In the genomic region with DNA sequence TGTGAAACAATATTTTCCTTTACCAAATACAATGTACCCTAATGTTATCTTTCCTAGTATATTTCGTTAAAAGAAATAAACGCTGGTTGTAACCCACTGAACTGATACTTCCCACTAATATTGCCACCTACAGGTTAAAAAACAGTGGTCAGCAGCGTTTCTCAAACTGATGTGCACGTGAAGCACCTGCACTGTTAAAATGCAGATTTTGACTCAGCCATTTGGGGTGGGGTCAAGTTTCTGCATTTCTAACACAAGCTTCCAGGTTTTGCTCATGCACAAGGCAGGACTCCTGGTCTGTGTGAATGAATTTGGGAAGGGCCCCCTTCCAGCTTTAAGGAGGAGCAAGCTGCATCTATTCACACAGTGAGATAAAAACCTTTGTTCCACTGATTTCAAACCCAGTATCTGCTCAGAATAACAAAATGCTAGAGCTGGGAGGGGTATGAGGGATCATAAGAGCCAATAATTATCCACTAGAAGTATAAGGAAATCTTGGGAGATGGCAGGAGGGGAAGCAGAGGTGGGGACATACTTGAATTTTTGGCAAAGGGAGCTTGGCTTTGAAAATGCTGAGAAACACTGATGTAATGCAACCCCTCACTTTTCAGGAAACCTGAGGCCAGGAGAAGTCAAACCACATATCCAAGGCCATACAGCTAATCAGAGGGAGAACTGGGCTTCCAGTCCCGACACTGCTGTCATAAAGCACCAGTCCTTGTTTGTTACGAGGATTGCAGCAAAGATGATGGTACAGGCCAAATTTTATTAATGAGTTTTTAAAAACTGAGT, we compare ENCODE assay signal across 11 cellular contexts.
DNase-seq lines count a peak whose midpoint lies in the region; ATAC-seq and TF ChIP-seq lines count a peak whose summit lies in the region.
"Had no signal": no experiment of that assay in that cellular context is flagged by ENCODE, and none has a peak within 500 bp of the region (broad histone marks: within the 10 kb centered on the region; RNA-seq: fewer than 3 reads in every experiment).

No MANE protein-coding gene starts in this region.

- H3K4me1 ChIP-seq in DOHH2 (ENCODE audit: control insufficient read depth, low read length) (peaks cover 12% of the 10 kb centered on the region), RWPE2 (ENCODE audit: insufficient read depth, poor library complexity, severe bottlenecking) (peaks cover 91% of the 10 kb centered on the region), trophoblast cell (ENCODE audit: control insufficient read depth in 1 of 2, insufficient read depth in 2 of 2, low read length in 2 of 2) (peaks cover 18 to 23% of the 10 kb centered on the region in 2 experiments)

- H3K27ac ChIP-seq in DOHH2 (ENCODE audit: low read depth, low read length) (no peak overlapping the region), RWPE2 (ENCODE audit: poor library complexity, severe bottlenecking) (peak overlapping the region; percentile 93), trophoblast cell (ENCODE audit: low read depth, low read length) (no peak overlapping the region)

- H3F3A ChIP-seq in DOHH2 (ENCODE audit: control insufficient read depth, insufficient read depth), result no peaks in the 10 kb centered on the region

- no peak overlapping the region for H2AK5ac ChIP-seq in trophoblast cell (ENCODE audit: low read length)

- no CpG with 5 or more reads among the region's 6 CpGs for WGBS in trophoblast cell (ENCODE audit: extremely low coverage, insufficient coverage, insufficient read length)

- no peak overlapping the region for H4K91ac ChIP-seq in trophoblast cell (ENCODE audit: low read depth, low read length)

- no peak overlapping the region for H3K14ac ChIP-seq in trophoblast cell (ENCODE audit: low read length)

- no peak overlapping the region for H3K4me2 ChIP-seq in DOHH2 (ENCODE audit: low read length)
- H3K4me2 ChIP-seq in trophoblast cell (ENCODE audit: low read length), result no peak overlapping the region

- H3K36me3 ChIP-seq in DOHH2 (ENCODE audit: control insufficient read depth, low read length), result no peaks in the 10 kb centered on the region
- no peaks in the 10 kb centered on the region for H3K36me3 ChIP-seq in RWPE2 (ENCODE audit: low read depth)
- H3K36me3 ChIP-seq in trophoblast cell (ENCODE audit: control insufficient read depth in 1 of 2, insufficient read depth in 2 of 2, low read length in 2 of 2), result peaks cover 0 to 4% of the 10 kb centered on the region in 2 experiments

- H3K27me3 ChIP-seq in DOHH2 (ENCODE audit: control insufficient read depth, low read length), result no peaks in the 10 kb centered on the region
- no peaks in the 10 kb centered on the region for H3K27me3 ChIP-seq in RWPE2 (ENCODE audit: insufficient read depth, poor library complexity, severe bottlenecking)
- H3K27me3 ChIP-seq in trophoblast cell (ENCODE audit: insufficient read depth, low read length), result no peaks in the 10 kb centered on the region

- H3K4ac ChIP-seq in trophoblast cell (ENCODE audit: low read depth, low read length), result no peak overlapping the region

- H4K12ac ChIP-seq in trophoblast cell (ENCODE audit: low read depth, low read length), result no peak overlapping the region

- H3K4me3 ChIP-seq in DOHH2 (ENCODE audit: low read length) (no peak overlapping the region), RWPE2 (ENCODE audit: severe bottlenecking) (no peak overlapping the region), fibroblast of villous mesenchyme (ENCODE audit: low read depth, low read length) (no peak overlapping the region), trophoblast cell (ENCODE audit: low read depth, low read length) (no peak overlapping the region)

- no peak overlapping the region for H2BK5ac ChIP-seq in trophoblast cell (ENCODE audit: low read depth, low read length, poor library complexity)

- no peak overlapping the region for H2BK120ac ChIP-seq in trophoblast cell (ENCODE audit: insufficient read depth, low read length, poor library complexity)

- H3K79me2 ChIP-seq in DOHH2 (ENCODE audit: control insufficient read depth, low read length), result no peaks in the 10 kb centered on the region
- H3K79me2 ChIP-seq in trophoblast cell (ENCODE audit: control insufficient read depth, insufficient read depth, low read length, poor library complexity), result peaks cover 28% of the 10 kb centered on the region

- ATAC-seq in RWPE2 (ENCODE audit: low read depth), result no peak
- no peak for ATAC-seq in GM19328 (IDR thresholded peaks at IDR 0.05; ENCODE audit: unreplicated experiment)
- ATAC-seq in HG03280 (IDR thresholded peaks at IDR 0.05; ENCODE audit: unreplicated experiment), result no peak

- no peak overlapping the region for H2AFZ ChIP-seq in trophoblast cell (ENCODE audit: insufficient read depth, low read length, poor library complexity)

- H3K18ac ChIP-seq in trophoblast cell (ENCODE audit: low read length), result no peak overlapping the region

- no peak overlapping the region for H3K23ac ChIP-seq in trophoblast cell (ENCODE audit: low read length)

- no peaks in the 10 kb centered on the region for H3K79me1 ChIP-seq in trophoblast cell (ENCODE audit: low read length)

- H4K20me1 ChIP-seq in DOHH2 (ENCODE audit: control insufficient read depth, insufficient read depth, low read depth, low read length), result no peaks in the 10 kb centered on the region; the same call in 1 of the 2 replicates

- no peak for DNase-seq in RWPE2 (ENCODE audit: low spot score)
- peak; percentile 53 for DNase-seq in fibroblast of villous mesenchyme (ENCODE audit: low read depth)
- no peak for DNase-seq in trophoblast cell
- DNase-seq in effector CD8-positive, alpha-beta T cell (lab: John Stamatoyannopoulos, UW), result no peak
- DNase-seq in C1 segment of cervical spinal cord (lab: John Stamatoyannopoulos, UW), result no peak
- DNase-seq: activated B cell treated with CpG ODN at 0.5 μM for 24 hours, naive B cell, NCI-H1417 had no signal

- TF ChIP-seq CTCF in DOHH2 (IDR thresholded peaks at IDR 0.05; ENCODE audit: low read depth, low read length, poor library complexity, severe bottlenecking) (peak; percentile 43), RWPE2 (IDR thresholded peaks at IDR 0.05; ENCODE audit: poor library complexity, severe bottlenecking) (peak; percentile 49), fibroblast of villous mesenchyme (IDR thresholded peaks at IDR 0.05; ENCODE audit: insufficient read depth, low read depth, low read length) (peak; percentile 23)

- H2BK12ac ChIP-seq in trophoblast cell (ENCODE audit: low read length), result peak overlapping the region; percentile 45

- H3K9me3 ChIP-seq in DOHH2 (ENCODE audit: control insufficient read depth, insufficient read depth, low read length) (no peaks in the 10 kb centered on the region), RWPE2 (ENCODE audit: severe bottlenecking) (no peaks in the 10 kb centered on the region), trophoblast cell (ENCODE audit: insufficient read depth, low read depth, low read length) (no peaks in the 10 kb centered on the region)

- peak overlapping the region; percentile 13 for H3K9ac ChIP-seq in trophoblast cell (ENCODE audit: low read length)

- H4K8ac ChIP-seq in trophoblast cell (ENCODE audit: low read depth, low read length), result no peak overlapping the region

- H3K9me2 ChIP-seq in DOHH2 (replicated peaks; ENCODE audit: control insufficient read depth, low read length), result no peaks in the 10 kb centered on the region
